14 cellular contexts compared by ENCODE assay signal in the genomic region with DNA sequence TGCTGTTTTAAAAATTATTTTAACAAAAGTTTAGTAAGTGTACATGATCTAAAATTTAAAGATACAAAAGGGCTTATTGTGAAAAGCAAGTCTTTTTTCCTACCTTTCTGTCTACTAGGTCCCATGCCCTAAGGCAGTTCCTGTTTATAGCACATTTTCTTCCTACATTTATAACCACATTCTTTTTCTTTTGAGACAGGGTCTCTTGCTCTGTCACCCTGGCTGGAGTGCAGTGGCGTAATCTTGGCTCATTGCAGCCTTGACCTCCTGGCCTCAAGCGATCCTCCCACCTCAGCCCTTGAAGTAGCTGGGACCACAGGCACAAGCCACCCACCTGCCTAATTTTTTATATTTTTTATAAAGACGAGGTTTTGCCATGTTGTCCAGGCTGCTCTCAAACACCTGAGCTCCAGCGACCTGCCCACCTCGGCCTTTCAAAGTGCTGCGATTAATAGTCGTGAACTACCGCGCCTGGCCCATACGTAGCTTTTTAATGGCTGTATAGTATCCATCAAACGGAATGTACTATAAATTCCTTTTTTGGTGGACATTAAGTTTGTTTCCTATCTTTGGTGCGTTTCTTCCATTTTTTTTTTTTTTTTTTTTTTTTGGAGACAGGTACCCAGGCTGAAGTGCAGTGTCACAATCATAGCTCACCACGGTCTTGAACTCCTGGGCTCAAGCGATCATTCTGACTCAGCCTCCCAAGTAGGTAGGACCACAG.
"Had no signal": no experiment of that assay in that cellular context is flagged by ENCODE, and none has a peak within 500 bp of the region (broad histone marks: within the 10 kb centered on the region; RNA-seq: fewer than 3 reads in every experiment).

No MANE protein-coding gene starts in this region.

- H3K27ac ChIP-seq: brain microvascular endothelial cell, lower lobe of right lung, neutrophil, right atrium auricular region, tibial nerve had no signal

- H3K9me3 ChIP-seq: neutrophil had no signal

- H3K4me3 Mint-ChIP-seq: activated CD4-positive, alpha-beta memory T cell treated with anti-CD3 and anti-CD28 coated beads, Interleukin-2, amount 10 ng/mL, durations not matched to agents 7 days and 5 days; activated naive CD8-positive, alpha-beta T cell treated with anti-CD3 and anti-CD28 coated beads for 36 hours; naive B cell; stimulated activated memory B cell treated with anti-CD40 and anti-IgM and Interleukin-4, amounts not matched to agents 10 μg/mL and 1 μg/mL and 100 μg/mL, for 72 hours had no signal

- H3K27me3 ChIP-seq: brain microvascular endothelial cell, neutrophil, right atrium auricular region, tibial nerve had no signal

- H3K27me3 Mint-ChIP-seq: activated CD4-positive, alpha-beta memory T cell treated with anti-CD3 and anti-CD28 coated beads, Interleukin-2, amount 10 ng/mL, durations not matched to agents 7 days and 5 days; activated naive CD8-positive, alpha-beta T cell treated with anti-CD3 and anti-CD28 coated beads for 36 hours; naive B cell; stimulated activated memory B cell treated with anti-CD40 and anti-IgM and Interleukin-4, amounts not matched to agents 10 μg/mL and 1 μg/mL and 100 μg/mL, for 72 hours had no signal

- H3K4me3 ChIP-seq: lower lobe of right lung, right atrium auricular region, tibial nerve had no signal

- H3K36me3 ChIP-seq: brain microvascular endothelial cell, lower lobe of right lung, neutrophil had no signal

- H3K27ac Mint-ChIP-seq: activated CD4-positive, alpha-beta memory T cell treated with anti-CD3 and anti-CD28 coated beads, Interleukin-2, amount 10 ng/mL, durations not matched to agents 7 days and 5 days; activated naive CD8-positive, alpha-beta T cell treated with anti-CD3 and anti-CD28 coated beads for 36 hours; stimulated activated memory B cell treated with anti-CD40 and anti-IgM and Interleukin-4, amounts not matched to agents 10 μg/mL and 1 μg/mL and 100 μg/mL, for 72 hours had no signal

- DNase-seq: activated CD4-positive, alpha-beta memory T cell treated with anti-CD3 and anti-CD28 coated beads, Interleukin-2, amount 10 ng/mL, durations not matched to agents 7 days and 5 days; activated gamma-delta T cell treated with Interleukin-2 at 50 U/mL for 16 hours; activated naive CD8-positive, alpha-beta T cell treated with anti-CD3 and anti-CD28 coated beads for 36 hours; activated T-cell treated with anti-CD3 and anti-CD28 coated beads, Interleukin-2, amount 50 U/mL, for 48 hours; brain microvascular endothelial cell; dermis blood vessel endothelial cell; hippocampal formation; lower lobe of right lung; naive B cell; posterior cingulate gyrus had no signal
